In genomic region chr11:10933455-10934292, GRCh38 we compare ENCODE assay signal across 8 cellular contexts.
DNase-seq lines count a peak whose midpoint lies in the region; TF ChIP-seq lines count a peak whose summit lies in the region.

No MANE protein-coding gene starts in this region.

- CTCF ChIA-PET in activated naive CD4-positive, alpha-beta T cell treated with anti-CD3 and anti-CD28 coated beads for 36 hours (lab: Charles Lee), result interaction anchor here (0.6 to 4.8 kb wide), 29 partner anchors 9 to 854 kb away, joined by 3 to 40 read pairs (median 4); no protein-coding TSS in a partner anchor

- no peaks in the 10 kb centered on the region for H3K36me3 Mint-ChIP-seq in activated naive CD4-positive, alpha-beta T cell treated with anti-CD3 and anti-CD28 coated beads for 36 hours (ENCODE audit: low read depth)

- no peak for TF ChIP-seq EP300 in suprapubic skin (IDR thresholded peaks at IDR 0.05)

- no peak overlapping the region for H3K27ac Mint-ChIP-seq in activated naive CD4-positive, alpha-beta T cell treated with anti-CD3 and anti-CD28 coated beads for 36 hours

- no peaks in the 10 kb centered on the region for H3K9me3 ChIP-seq in Loucy (ENCODE audit: insufficient read depth, low read depth, low read length)
- no peaks in the 10 kb centered on the region for H3K9me3 ChIP-seq in suprapubic skin

- TF ChIP-seq POLR2A in suprapubic skin (IDR thresholded peaks at IDR 0.05), result no peak

- H3K9ac ChIP-seq in Loucy (ENCODE audit: low read depth, low read length, poor library complexity, severe bottlenecking), result peak overlapping the region; percentile 57

- no peaks in the 10 kb centered on the region for H3K36me3 ChIP-seq in Loucy (ENCODE audit: insufficient read depth, low read length)
- no peaks in the 10 kb centered on the region for H3K36me3 ChIP-seq in suprapubic skin

- H3K4me3 ChIP-seq in Loucy (ENCODE audit: low read length, poor library complexity, severe bottlenecking) (peak overlapping the region; percentile 76), suprapubic skin (peak overlapping the region; percentile 53)

- no peaks in the 10 kb centered on the region for H3K9me3 Mint-ChIP-seq in activated naive CD4-positive, alpha-beta T cell treated with anti-CD3 and anti-CD28 coated beads for 36 hours

- DNase-seq in EH (ENCODE audit: low read depth) (peak; percentile 93), GOT3 (lab: John Stamatoyannopoulos, UW) (peak; percentile 40), SK-MEL-5 (ENCODE audit: low read depth, low spot score) (peak; percentile 94), germinal center (ENCODE audit: low spot score) (peak; percentile 80), occipital lobe (lab: John Stamatoyannopoulos, UW) (peak; percentile 85), suprapubic skin (ENCODE audit: low spot score in 2 of 2) (peak; percentile 94)
- DNase-seq in activated naive CD4-positive, alpha-beta T cell treated with anti-CD3 and anti-CD28 coated beads for 36 hours, result peak; percentile 93

- H3K27ac ChIP-seq in suprapubic skin, result peak overlapping the region; percentile 82

- peak overlapping the region; percentile 92 for H2AFZ ChIP-seq in Loucy (ENCODE audit: low read length)

- H3K4me1 ChIP-seq in Loucy (ENCODE audit: insufficient read depth, low read length, poor library complexity, severe bottlenecking), result peaks cover 20% of the 10 kb centered on the region
- H3K4me1 ChIP-seq in suprapubic skin, result peaks cover 31% of the 10 kb centered on the region

- intact Hi-C loops in activated naive CD4-positive, alpha-beta T cell treated with anti-CD3 and anti-CD28 coated beads for 36 hours (cut with micrococcal nuclease), result loop anchor here (1.0 to 5.0 kb wide), 6 partner anchors 89 to 854 kb away; partner anchors contain the start of gene EIF4G2

- no peaks in the 10 kb centered on the region for H3F3A ChIP-seq in Loucy (ENCODE audit: low read depth)

- peak overlapping the region; percentile 86 for H3K4me2 ChIP-seq in Loucy (ENCODE audit: low read depth, low read length, poor library complexity, severe bottlenecking)

- WGBS in suprapubic skin, result 6% methylated on average over 20 of the region's 20 CpGs

- peaks cover 18% of the 10 kb centered on the region for H3K27me3 ChIP-seq in Loucy (ENCODE audit: insufficient read depth, low read length, poor library complexity, severe bottlenecking)
- H3K27me3 ChIP-seq in suprapubic skin, result no peaks in the 10 kb centered on the region

- peak; percentile 97 for TF ChIP-seq CTCF in Loucy (conservative IDR thresholded peaks at IDR 0.05; ENCODE audit: low read length)
- peak; percentile 94 to 98 for TF ChIP-seq CTCF in suprapubic skin (IDR thresholded peaks at IDR 0.05)

- peak overlapping the region; percentile 70 for H3K4me3 Mint-ChIP-seq in activated naive CD4-positive, alpha-beta T cell treated with anti-CD3 and anti-CD28 coated beads for 36 hours

- no peaks in the 10 kb centered on the region for H3K9me2 ChIP-seq in Loucy (replicated peaks; ENCODE audit: low read depth, low read length)

- no peaks in the 10 kb centered on the region for H4K20me1 ChIP-seq in Loucy (ENCODE audit: insufficient read depth, low read length, poor library complexity, severe bottlenecking)

- peaks cover 12% of the 10 kb centered on the region for H3K4me1 Mint-ChIP-seq in activated naive CD4-positive, alpha-beta T cell treated with anti-CD3 and anti-CD28 coated beads for 36 hours (ENCODE audit: low read depth)

- H3K79me2 ChIP-seq in Loucy (ENCODE audit: insufficient read depth, low read length), result no peaks in the 10 kb centered on the region

- peaks cover 31% of the 10 kb centered on the region for H3K27me3 Mint-ChIP-seq in activated naive CD4-positive, alpha-beta T cell treated with anti-CD3 and anti-CD28 coated beads for 36 hours (ENCODE audit: low read depth)

- in situ Hi-C loops in SK-MEL-5 (cut with HindIII; ENCODE audit: low pct_unique_long_range_greater_than_20kb, low sequenced_read_pairs), result no loop called here

Comparison
In these comparisons a context has a peak if more than half of its experiments do, and no peak if none do; other contexts are left out.
1. Peak in every context shown above with its lines: DNase-seq, H3K4me3 ChIP-seq and H3K27ac ChIP-seq.
2. DNase-seq: peak in every context shown above with its lines; median percentile 94 in SK-MEL-5; 94 in suprapubic skin; 93 in EH; 93 in activated naive CD4-positive, alpha-beta T cell treated with anti-CD3 and anti-CD28 coated beads for 36 hours; 85 in occipital lobe; 80 in germinal center; 40 in GOT3.